ENCODE assay signal across 8 cellular contexts in genomic region chr19:4730740-4731171, GRCh38.
A peak's percentile ranks its signal among the peaks of the same experiment; 100 is the strongest.
DNase-seq lines count a peak whose midpoint lies in the region; TF ChIP-seq lines count a peak whose summit lies in the region.

No MANE protein-coding gene starts in this region.

- H3K9me3 ChIP-seq in iPS DF 6.9 (ENCODE audit: control insufficient read depth, insufficient read depth, low read length), result no peaks in the 10 kb centered on the region

- CTCF ChIA-PET in GM10248 (lab: Yijun Ruan, JAX), result interaction anchor here (1.3 to 4.1 kb wide), 6 partner anchors 9 to 79 kb away, joined by 3 to 29 read pairs (median 17); partner anchors contain the start of gene FEM1A

- no peak overlapping the region for H3K27ac ChIP-seq in iPS DF 6.9 (ENCODE audit: low read length)

- peak; percentile 41 for TF ChIP-seq CTCF in GM10248 (IDR thresholded peaks at IDR 0.05; ENCODE audit: control extremely low read depth, extremely low read depth, low read depth, missing control alignments)

- no peaks in the 10 kb centered on the region; the same call in 1 of the 2 replicates for H3K4me1 ChIP-seq in iPS DF 6.9 (ENCODE audit: control insufficient read depth, insufficient read depth, low read length)

- no CpG with 5 or more reads among the region's 1 CpG for WGBS in iPS DF 6.9 (ENCODE audit: insufficient coverage, insufficient read length)

- peak; percentile 58 for DNase-seq in GM10248 (ENCODE audit: extremely low spot score)
- peak; percentile 78 for DNase-seq in OCI-M1 (lab: John Stamatoyannopoulos, UW)
- DNase-seq in activated gamma-delta T cell treated with anti-CD3 and anti-CD28 coated beads, Interleukin-2, amount 50 U/mL, for 16 hours (ENCODE audit: low read depth), result peak; percentile 51
- DNase-seq in iPS DF 6.9 (ENCODE audit: low read depth, low spot score), result peak; percentile 37
- DNase-seq in stimulated activated CD8-positive, alpha-beta memory T cell treated with anti-CD3 and anti-CD28 coated beads, Interleukin-15, amount 100 ng/mL, for 24 hours (ENCODE audit: low read depth), result peak; percentile 21
- DNase-seq in NCI-H1105 treated with DMSO at 0.1 percent for 48 hours (lab: John Stamatoyannopoulos, UW), result no peak
- DNase-seq in 8988T, result no peak
- DNase-seq in AML-193 (lab: John Stamatoyannopoulos, UW), result no peak

- POLR2A ChIA-PET in GM10248 (lab: Yijun Ruan, JAX), result interaction anchor here (0.5 kb wide), 1 partner anchor 467 kb away, joined by 5 read pairs; no protein-coding TSS in a partner anchor

- H3K36me3 ChIP-seq in iPS DF 6.9 (ENCODE audit: control insufficient read depth, insufficient read depth, low read length), result no peaks in the 10 kb centered on the region

- no peak overlapping the region for H3K4me3 ChIP-seq in iPS DF 6.9 (ENCODE audit: low read length)

- H3K27me3 ChIP-seq in iPS DF 6.9 (ENCODE audit: control insufficient read depth, insufficient read depth, low read length), result no peaks in the 10 kb centered on the region

Comparison
In these comparisons a context has a peak if more than half of its experiments do, and no peak if none do; other contexts are left out.
1. DNase-seq: peak in GM10248 (single experiment), OCI-M1 (single experiment), activated gamma-delta T cell treated with anti-CD3 and anti-CD28 coated beads, Interleukin-2, amount 50 U/mL, for 16 hours (single experiment), iPS DF 6.9 (single experiment) and stimulated activated CD8-positive, alpha-beta memory T cell treated with anti-CD3 and anti-CD28 coated beads, Interleukin-15, amount 100 ng/mL, for 24 hours (single experiment); none in NCI-H1105 treated with DMSO at 0.1 percent for 48 hours (single experiment), 8988T (single experiment) and AML-193 (0 of 2).